Comparison of ENCODE assay signal across 10 cellular contexts in genomic region chr7:112556633-112557032, GRCh38.
DNase-seq lines count a peak whose midpoint lies in the region; ATAC-seq and TF ChIP-seq lines count a peak whose summit lies in the region.
"Had no signal": no experiment of that assay in that cellular context is flagged by ENCODE, and none has a peak within 500 bp of the region (broad histone marks: within the 10 kb centered on the region; RNA-seq: fewer than 3 reads in every experiment).

No MANE protein-coding gene starts in this region.

- H3K18ac ChIP-seq in mesenchymal stem cell (ENCODE audit: low read depth in 1 of 2, low read length in 2 of 2) = no peak overlapping the region

- H3K4me1 ChIP-seq in mesenchymal stem cell (ENCODE audit: control insufficient read depth, insufficient read depth, low read depth, low read length) = no peaks in the 10 kb centered on the region

- H2BK12ac ChIP-seq in mesenchymal stem cell (ENCODE audit: low read length in 2 of 2) = no peak overlapping the region

- no peak overlapping the region for H4K91ac ChIP-seq in mesenchymal stem cell (ENCODE audit: low read length)

- no peaks in the 10 kb centered on the region for H3K9me3 ChIP-seq in mesenchymal stem cell (ENCODE audit: control insufficient read depth, low read length)
- H3K9me3 ChIP-seq: thoracic aorta had no signal

- no peak overlapping the region for H3K14ac ChIP-seq in mesenchymal stem cell (ENCODE audit: low read length in 2 of 2)

- no peak overlapping the region for H2BK5ac ChIP-seq in mesenchymal stem cell (ENCODE audit: low read depth, low read length, poor library complexity, severe bottlenecking)

- peak; percentile 55 for DNase-seq in Jurkat, Clone E6-1 (ENCODE audit: low read depth, low spot score)
- DNase-seq in fibroblast of mammary gland (ENCODE audit: low read depth) (peak; percentile 44), mesenchymal stem cell (no peak), NCI-H2107 (lab: John Stamatoyannopoulos, UW) (no peak), AG08396 (ENCODE audit: low spot score) (no peak), NCI-H2029 (lab: John Stamatoyannopoulos, UW) (no peak)
- DNase-seq: right cardiac atrium had no signal

- no peak overlapping the region for H3K4me3 ChIP-seq in Jurkat, Clone E6-1 (ENCODE audit: low read length)
- H3K4me3 ChIP-seq in fibroblast of mammary gland (ENCODE audit: control insufficient read depth, low read depth, low read length) (no peak overlapping the region), mesenchymal stem cell (ENCODE audit: insufficient read depth in 1 of 2, low read depth in 1 of 2, low read length in 2 of 2) (no peak overlapping the region)
- H3K4me3 ChIP-seq: thoracic aorta had no signal

- H3K27ac ChIP-seq in mesenchymal stem cell (ENCODE audit: low read length, poor library complexity, severe bottlenecking) = no peak overlapping the region
- H3K27ac ChIP-seq: thoracic aorta had no signal

- no peak overlapping the region for H2BK120ac ChIP-seq in mesenchymal stem cell (ENCODE audit: low read depth, low read length)

- peak; percentile 87 for ATAC-seq in GM19324 (IDR thresholded peaks at IDR 0.05; ENCODE audit: low FRiP score, unreplicated experiment)
- peak; percentile 98 for ATAC-seq in HG02610 (IDR thresholded peaks at IDR 0.05; ENCODE audit: unreplicated experiment)
- ATAC-seq: right cardiac atrium had no signal

- no peak overlapping the region for H2AK5ac ChIP-seq in mesenchymal stem cell (ENCODE audit: low read length, severe bottlenecking)

- H3K9ac ChIP-seq in mesenchymal stem cell (ENCODE audit: low read length) = no peak overlapping the region

- no peak for TF ChIP-seq CTCF in fibroblast of mammary gland (conservative IDR thresholded peaks at IDR 0.05; ENCODE audit: control insufficient read depth, insufficient read depth, low read depth, low read length)

- no peaks in the 10 kb centered on the region for H3K36me3 ChIP-seq in mesenchymal stem cell (ENCODE audit: control insufficient read depth in 1 of 2, insufficient read depth in 2 of 2, low read depth in 1 of 2, low read length in 2 of 2)
- H3K36me3 ChIP-seq: thoracic aorta had no signal

- no peaks in the 10 kb centered on the region for H3K27me3 ChIP-seq in mesenchymal stem cell (ENCODE audit: control insufficient read depth in 1 of 2, insufficient read depth in 1 of 2, low read length in 2 of 2)

- no peak overlapping the region for H3K23ac ChIP-seq in mesenchymal stem cell (ENCODE audit: low read length in 2 of 2)

- no peak overlapping the region for H3K4me2 ChIP-seq in mesenchymal stem cell (ENCODE audit: low read length, poor library complexity, severe bottlenecking)

- no peak overlapping the region for H2BK15ac ChIP-seq in mesenchymal stem cell (ENCODE audit: low read depth, poor library complexity, severe bottlenecking)

- H2AFZ ChIP-seq in mesenchymal stem cell (ENCODE audit: low read depth, low read length) = no peak overlapping the region

- no CpG with 5 or more reads among the region's 1 CpG for WGBS in mesenchymal stem cell

- no peaks in the 10 kb centered on the region for H3K79me1 ChIP-seq in mesenchymal stem cell (replicated peaks; ENCODE audit: low read length, poor library complexity, severe bottlenecking)

- no peak overlapping the region for H3K4ac ChIP-seq in mesenchymal stem cell (ENCODE audit: low read depth in 1 of 2, low read length in 2 of 2)

- no peak overlapping the region for H4K8ac ChIP-seq in mesenchymal stem cell (ENCODE audit: low read length)

Comparison
In these comparisons a context has a peak if more than half of its experiments do, and no peak if none do; other contexts are left out.
1. DNase-seq: peak in Jurkat, Clone E6-1 (single experiment) and fibroblast of mammary gland (single experiment); none in mesenchymal stem cell (single experiment), NCI-H2107 (single experiment), AG08396 (single experiment) and NCI-H2029 (single experiment).